Comparison of ENCODE assay signal across 14 cellular contexts in the genomic region with DNA sequence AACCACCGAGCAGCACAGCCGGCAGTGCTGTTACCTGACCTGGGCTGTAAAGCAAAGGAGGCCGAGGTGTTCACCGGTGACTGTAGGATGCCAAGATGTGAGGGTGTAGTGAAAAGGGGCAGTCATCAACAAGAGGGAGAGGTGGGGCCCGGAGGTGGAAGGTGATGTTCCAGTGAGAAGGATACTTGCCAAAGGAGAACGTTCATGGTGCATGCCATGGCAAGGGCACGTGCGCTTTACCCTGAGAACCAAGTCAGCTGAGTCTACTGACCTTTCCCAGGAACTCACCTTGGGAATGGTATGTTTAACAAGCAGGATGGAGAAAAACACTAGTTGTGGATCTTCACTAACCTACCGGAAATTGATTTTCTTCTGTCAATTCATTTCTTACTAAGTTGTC.
A peak's percentile ranks its signal among the peaks of the same experiment; 100 is the strongest.
DNase-seq lines count a peak whose midpoint lies in the region; ATAC-seq, FAIRE-seq and TF ChIP-seq lines count a peak whose summit lies in the region.
"Had no signal": no experiment of that assay in that cellular context is flagged by ENCODE, and none has a peak within 500 bp of the region (broad histone marks: within the 10 kb centered on the region; RNA-seq: fewer than 3 reads in every experiment).

No MANE protein-coding gene starts in this region.

- BruUV-seq in HepG2 (replicated peaks; lab: Mats Ljungman, UMichigan): no TSS peak

- TF ChIP-seq CTCF in heart left ventricle (IDR thresholded peaks at IDR 0.05) (no peak), right atrium auricular region (IDR thresholded peaks at IDR 0.05) (no peak), glutamatergic neuron (IDR thresholded peaks at IDR 0.05; ENCODE audit: partially characterized antibody, unreplicated experiment) (no peak), neural crest cell (conservative IDR thresholded peaks at IDR 0.05) (no peak), HepG2 (CRISPR knock-in tag; IDR thresholded peaks at IDR 0.05) (no peak)

- CTCF ChIA-PET in HepG2 (lab: Yijun Ruan, JAX; ENCODE audit: low intra/inter-chr PET ratio, low total read pairs): no interaction called here

- ATAC-seq in heart left ventricle: peak in 3 of 4 donors; percentile 35 to 50 (median 49)
- ATAC-seq in HG02973 (IDR thresholded peaks at IDR 0.05; ENCODE audit: unreplicated experiment): no peak
- ATAC-seq in HepG2: no peak

- H2AFZ ChIP-seq in HepG2 (ENCODE audit: low read length): no peak overlapping the region
- H2AFZ ChIP-seq: GM23248 had no signal

- H3K27ac ChIP-seq in heart left ventricle: no peak overlapping the region
- no peak overlapping the region for H3K27ac ChIP-seq in right atrium auricular region
- H3K27ac ChIP-seq in stomach smooth muscle (ENCODE audit: low read length): peak overlapping the region; percentile 61
- H3K27ac ChIP-seq in HepG2 (ENCODE audit: extremely low read length, insufficient read depth, low read length): no peak overlapping the region
- H3K27ac ChIP-seq: BLaER1 treated with 17β-estradiol and CSF1 and Interleukin-3, amounts not matched to agents 10 nM and 100 nM; GM23248 had no signal

- H3K4me1 Mint-ChIP-seq in glutamatergic neuron (ENCODE audit: low read depth, unreplicated experiment) (peaks cover 7% of the 10 kb centered on the region), neural crest cell (peaks cover 1% of the 10 kb centered on the region)
- H3K4me1 Mint-ChIP-seq: CD4-positive, CD25-positive, alpha-beta regulatory T cell had no signal

- H3K4me2 ChIP-seq in HepG2 (ENCODE audit: low read depth, low read length): no peak overlapping the region
- H3K4me2 ChIP-seq: BLaER1 treated with 17β-estradiol and CSF1 and Interleukin-3, amounts not matched to agents 10 nM and 100 nM had no signal

- H3K4me3 ChIP-seq in heart left ventricle (no peak overlapping the region), right atrium auricular region (no peak overlapping the region), stomach smooth muscle (ENCODE audit: low read length in 2 of 2) (no peak overlapping the region), HepG2 (replicated peaks in 1 of 3; ENCODE audit: insufficient read depth in 1 of 3, low read depth in 2 of 3, low read length in 3 of 3) (no peak overlapping the region)
- H3K4me3 ChIP-seq: BLaER1 treated with 17β-estradiol and CSF1 and Interleukin-3, amounts not matched to agents 10 nM and 100 nM; GM23248 had no signal

- H3K36me3 Mint-ChIP-seq in glutamatergic neuron (ENCODE audit: unreplicated experiment) (no peaks in the 10 kb centered on the region), neural crest cell (ENCODE audit: low read depth) (no peaks in the 10 kb centered on the region)
- H3K36me3 Mint-ChIP-seq: CD4-positive, CD25-positive, alpha-beta regulatory T cell had no signal

- H3K4me1 ChIP-seq in heart left ventricle (peaks cover 0 to 29% (median 7%) of the 10 kb centered on the region in 12 donors), right atrium auricular region (peaks cover 0 to 8% of the 10 kb centered on the region in 2 donors), stomach smooth muscle (ENCODE audit: control insufficient read depth, insufficient read depth, low read length) (peaks cover 70% of the 10 kb centered on the region), HepG2 (ENCODE audit: insufficient read depth, low read length) (no peaks in the 10 kb centered on the region)

- no peak for DNase-seq in heart left ventricle
- no peak for DNase-seq in right atrium auricular region (ENCODE audit: low spot score)
- no peak for DNase-seq in glutamatergic neuron
- DNase-seq in neural crest cell (ENCODE audit: low read depth, low spot score): no peak
- DNase-seq in NCI-H128 (lab: John Stamatoyannopoulos, UW; ENCODE audit: unreplicated experiment): no peak
- no peak for DNase-seq in HepG2 (ENCODE audit: low spot score)
- DNase-seq: ACHN; CD4-positive, CD25-positive, alpha-beta regulatory T cell; GF-D8; GM23248; H7 had no signal

- 76 to 82% (median 78%) methylated on average over 9 of the region's 9 CpGs for WGBS in heart left ventricle, 4 donors
- 75% methylated on average over 9 of the region's 9 CpGs for WGBS in HepG2 (ENCODE audit: low lambda C conversion rate)

- peaks cover 2% of the 10 kb centered on the region for H3K27me3 Mint-ChIP-seq in glutamatergic neuron (ENCODE audit: unreplicated experiment)
- peaks cover 3% of the 10 kb centered on the region for H3K27me3 Mint-ChIP-seq in neural crest cell (ENCODE audit: low read depth)

- H3K36me3 ChIP-seq in heart left ventricle: no peaks in the 10 kb centered on the region
- H3K36me3 ChIP-seq in right atrium auricular region: no peaks in the 10 kb centered on the region
- no peaks in the 10 kb centered on the region for H3K36me3 ChIP-seq in stomach smooth muscle (ENCODE audit: control insufficient read depth in 2 of 2, insufficient read depth in 2 of 2, low read length in 2 of 2)
- no peaks in the 10 kb centered on the region for H3K36me3 ChIP-seq in HepG2 (replicated peaks in 1 of 2; ENCODE audit: control insufficient read depth in 1 of 2, insufficient read depth in 2 of 2, low read length in 2 of 2)
- H3K36me3 ChIP-seq: BLaER1 treated with 17β-estradiol and CSF1 and Interleukin-3, amounts not matched to agents 10 nM and 100 nM had no signal

- intact Hi-C loops in heart left ventricle (cut with DNase I): loop anchor here in 1 of 10 donors (10.0 kb wide), 1 partner anchor 269 kb away; no protein-coding TSS in a partner anchor
- intact Hi-C loops in HepG2 (cut with micrococcal nuclease; ENCODE audit: unreplicated experiment): no loop called here

- no peak for FAIRE-seq in HepG2 (lab: Jason Lieb, UNC)

- H3K9me3 Mint-ChIP-seq in glutamatergic neuron (ENCODE audit: unreplicated experiment) (no peaks in the 10 kb centered on the region), neural crest cell (no peaks in the 10 kb centered on the region)

- H3K4me3 Mint-ChIP-seq in glutamatergic neuron (ENCODE audit: unreplicated experiment) (no peak overlapping the region), neural crest cell (no peak overlapping the region)
- H3K4me3 Mint-ChIP-seq: CD4-positive, CD25-positive, alpha-beta regulatory T cell had no signal

- TF ChIP-seq EP300 in HepG2 (IDR thresholded peaks at IDR 0.05; ENCODE audit: low read depth in 2 of 2, low read length in 2 of 2) (no peak), HepG2 (CRISPR knock-in tag; IDR thresholded peaks at IDR 0.05; ENCODE audit: borderline replicate concordance) (no peak)

- no peak for TF ChIP-seq RAD21 in HepG2 (CRISPR knock-in tag; IDR thresholded peaks at IDR 0.05)

- peak overlapping the region; percentile 4 for H3K27ac Mint-ChIP-seq in glutamatergic neuron (ENCODE audit: unreplicated experiment)
- H3K27ac Mint-ChIP-seq in neural crest cell (ENCODE audit: unreplicated experiment): peak overlapping the region; percentile 55
- H3K27ac Mint-ChIP-seq: CD4-positive, CD25-positive, alpha-beta regulatory T cell had no signal

- H3K9ac ChIP-seq in stomach smooth muscle (ENCODE audit: low read length in 2 of 2) (no peak overlapping the region), HepG2 (ENCODE audit: insufficient read depth, low read depth, low read length) (no peak overlapping the region)
- H3K9ac ChIP-seq: BLaER1 treated with 17β-estradiol and CSF1 and Interleukin-3, amounts not matched to agents 10 nM and 100 nM; GM23248 had no signal

- no peaks in the 10 kb centered on the region for H3K27me3 ChIP-seq in heart left ventricle
- no peaks in the 10 kb centered on the region for H3K27me3 ChIP-seq in right atrium auricular region
- no peaks in the 10 kb centered on the region for H3K27me3 ChIP-seq in stomach smooth muscle (ENCODE audit: control insufficient read depth in 1 of 2, insufficient read depth in 2 of 2, low read length in 2 of 2)
- H3K27me3 ChIP-seq in HepG2 (ENCODE audit: control insufficient read depth in 1 of 2, insufficient read depth in 2 of 2, low read length in 2 of 2): no peaks in the 10 kb centered on the region
- H3K27me3 ChIP-seq: BLaER1 treated with 17β-estradiol and CSF1 and Interleukin-3, amounts not matched to agents 10 nM and 100 nM had no signal

- H4K20me1 ChIP-seq in HepG2 (ENCODE audit: insufficient read depth, low read length): no peaks in the 10 kb centered on the region
- H4K20me1 ChIP-seq: BLaER1 treated with 17β-estradiol and CSF1 and Interleukin-3, amounts not matched to agents 10 nM and 100 nM had no signal

- in situ Hi-C loops in HepG2 (cut with HindIII; ENCODE audit: extremely low pct_ligation_motif_present, low pct_unique_long_range_greater_than_20kb): no loop called here

- H3K79me2 ChIP-seq in HepG2 (ENCODE audit: insufficient read depth, low read length): no peaks in the 10 kb centered on the region

- TF ChIP-seq POLR2A in heart left ventricle (IDR thresholded peaks at IDR 0.05): no peak
- TF ChIP-seq POLR2A in HepG2 (IDR thresholded peaks at IDR 0.05; ENCODE audit: insufficient read depth in 1 of 2, low read depth in 2 of 2, low read length in 2 of 2): no peak

- H3K9me3 ChIP-seq in heart left ventricle: no peaks in the 10 kb centered on the region
- no peaks in the 10 kb centered on the region for H3K9me3 ChIP-seq in right atrium auricular region
- no peaks in the 10 kb centered on the region for H3K9me3 ChIP-seq in stomach smooth muscle (ENCODE audit: control insufficient read depth in 2 of 2, low read length in 2 of 2)
- no peaks in the 10 kb centered on the region for H3K9me3 ChIP-seq in HepG2 (ENCODE audit: low read length)
- H3K9me3 ChIP-seq: BLaER1 treated with 17β-estradiol and CSF1 and Interleukin-3, amounts not matched to agents 10 nM and 100 nM had no signal

- POLR2A ChIA-PET in HepG2 (lab: Yijun Ruan, JAX): no interaction called here

TF ChIP-seq in HepG2, 621 proteins besides CTCF, POLR2A, EP300 and RAD21 (continues in another document):
- no peak for TF ChIP-seq ELF3 (CRISPR knock-in tag; IDR thresholded peaks at IDR 0.05)
- TF ChIP-seq SIN3B (IDR thresholded peaks at IDR 0.05; ENCODE audit: low read length): no peak
- TF ChIP-seq FOXA3 (CRISPR knock-in tag; IDR thresholded peaks at IDR 0.05): no peak

Comparison
In these comparisons a context has a peak if more than half of its experiments do, and no peak if none do; other contexts are left out.
1. ATAC-seq: peak in heart left ventricle (3 of 4); none in HG02973 (single experiment) and HepG2 (single experiment).